Comparison of ENCODE assay signal across 19 cellular contexts in the genomic region with DNA sequence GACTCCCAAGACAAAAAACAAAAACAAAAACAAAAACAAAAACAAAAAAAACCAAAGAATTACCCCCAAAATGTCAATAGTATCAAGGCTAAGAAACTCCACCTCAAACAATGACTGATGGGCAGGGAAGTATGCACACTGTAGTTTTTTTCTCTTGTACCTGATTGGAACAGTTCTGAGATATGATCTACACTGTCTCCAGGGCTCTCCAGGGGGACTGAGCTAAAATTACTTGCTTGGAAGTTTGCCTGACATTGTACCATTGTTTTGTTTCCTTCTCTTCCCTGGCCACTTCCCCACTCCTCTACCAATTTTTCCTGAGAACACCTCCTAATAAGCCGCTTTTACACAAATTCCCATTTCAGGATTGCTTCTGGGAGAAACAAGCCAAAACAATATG. TPM values are rescaled to one million over a fixed set of nuclear protein-coding genes. Genes with fewer than 3 reads are reported as not detected.
"Had no signal": no experiment of that assay in that cellular context is flagged by ENCODE, and none has a peak within 500 bp of the region (broad histone marks: within the 10 kb centered on the region; RNA-seq: fewer than 3 reads in every experiment).

No MANE protein-coding gene starts in this region.

- H3K9me3 Mint-ChIP-seq: activated naive CD4-positive, alpha-beta T cell treated with anti-CD3 and anti-CD28 coated beads, Interleukin-2, amount 10 ng/mL, durations not matched to agents 7 days and 5 days; effector memory CD8-positive, alpha-beta T cell; memory B cell; stimulated activated memory B cell treated with anti-CD40 and anti-IgM and Interleukin-4, amounts not matched to agents 10 μg/mL and 1 μg/mL and 100 μg/mL, for 72 hours had no signal

- H3K36me3 ChIP-seq: thyroid gland had no signal

- H3K27ac Mint-ChIP-seq: activated naive CD4-positive, alpha-beta T cell treated with anti-CD3 and anti-CD28 coated beads, Interleukin-2, amount 10 ng/mL, durations not matched to agents 7 days and 5 days; activated naive CD8-positive, alpha-beta T cell treated with anti-CD3 and anti-CD28 coated beads, Interleukin-2, amount 50 U/mL, for 24 hours; effector memory CD8-positive, alpha-beta T cell; memory B cell; stimulated activated memory B cell treated with anti-CD40 and anti-IgM and Interleukin-4, amounts not matched to agents 10 μg/mL and 1 μg/mL and 100 μg/mL, for 72 hours; T-cell had no signal

- H3K27me3 ChIP-seq: spleen, thyroid gland had no signal

- H3K4me1 ChIP-seq: spleen had no signal

- H3K4me1 Mint-ChIP-seq: activated CD4-positive, alpha-beta T cell treated with anti-CD3 and anti-CD28 coated beads, Interleukin-2, amount 10 ng/mL, durations not matched to agents 7 days and 5 days; activated naive CD4-positive, alpha-beta T cell treated with anti-CD3 and anti-CD28 coated beads, Interleukin-2, amount 10 ng/mL, durations not matched to agents 7 days and 5 days; activated naive CD8-positive, alpha-beta T cell treated with anti-CD3 and anti-CD28 coated beads, Interleukin-2, amount 50 U/mL, for 24 hours; memory B cell; stimulated activated memory B cell treated with anti-CD40 and anti-IgM and Interleukin-4, amounts not matched to agents 10 μg/mL and 1 μg/mL and 100 μg/mL, for 72 hours; T-cell had no signal

- H3K9me3 ChIP-seq: thyroid gland had no signal

- H3K4me3 ChIP-seq: spleen, thyroid gland had no signal

- H3K27me3 Mint-ChIP-seq: activated CD4-positive, alpha-beta T cell treated with anti-CD3 and anti-CD28 coated beads, Interleukin-2, amount 10 ng/mL, durations not matched to agents 7 days and 5 days; activated naive CD8-positive, alpha-beta T cell treated with anti-CD3 and anti-CD28 coated beads, Interleukin-2, amount 50 U/mL, for 24 hours; effector memory CD8-positive, alpha-beta T cell; naive thymus-derived CD8-positive, alpha-beta T cell; T-cell had no signal

- H3K27ac ChIP-seq: spleen had no signal

- H3K4me3 Mint-ChIP-seq: activated CD4-positive, alpha-beta T cell treated with anti-CD3 and anti-CD28 coated beads, Interleukin-2, amount 10 ng/mL, durations not matched to agents 7 days and 5 days; activated naive CD4-positive, alpha-beta T cell treated with anti-CD3 and anti-CD28 coated beads, Interleukin-2, amount 10 ng/mL, durations not matched to agents 7 days and 5 days; activated naive CD8-positive, alpha-beta T cell treated with anti-CD3 and anti-CD28 coated beads, Interleukin-2, amount 50 U/mL, for 24 hours; activated T-cell treated with anti-CD3 and anti-CD28 coated beads, Interleukin-2, amount 50 U/mL, for 4 hours; effector memory CD8-positive, alpha-beta T cell; memory B cell; naive thymus-derived CD8-positive, alpha-beta T cell; stimulated activated memory B cell treated with anti-CD40 and anti-IgM and Interleukin-4, amounts not matched to agents 10 μg/mL and 1 μg/mL and 100 μg/mL, for 72 hours; T-cell had no signal

- FAIRE-seq: kidney had no signal

- ATAC-seq: activated T-cell treated with anti-CD3 and anti-CD28 coated beads, Interleukin-2, amount 50 U/mL, for 4 hours; effector memory CD8-positive, alpha-beta T cell; naive thymus-derived CD8-positive, alpha-beta T cell; sciatic nerve; stimulated activated memory B cell treated with anti-CD40 and anti-IgM and Interleukin-4, amounts not matched to agents 10 μg/mL and 1 μg/mL and 100 μg/mL, for 72 hours; T-cell had no signal

- DNase-seq: activated CD4-positive, alpha-beta T cell treated with anti-CD3 and anti-CD28 coated beads, Interleukin-2, amount 10 ng/mL, durations not matched to agents 7 days and 5 days; activated CD8-positive, alpha-beta memory T cell treated with anti-CD3 and anti-CD28 coated beads, Interleukin-2, amount 50 U/mL, for 4 hours; activated naive CD4-positive, alpha-beta T cell treated with anti-CD3 and anti-CD28 coated beads, Interleukin-2, amount 10 ng/mL, durations not matched to agents 7 days and 5 days; activated naive CD8-positive, alpha-beta T cell treated with anti-CD3 and anti-CD28 coated beads, Interleukin-2, amount 50 U/mL, for 24 hours; activated T-cell treated with anti-CD3 and anti-CD28 coated beads, Interleukin-2, amount 50 U/mL, for 4 hours; anterior cingulate cortex; effector memory CD8-positive, alpha-beta T cell; kidney; naive thymus-derived CD8-positive, alpha-beta T cell; spleen; stimulated activated CD4-positive, alpha-beta T cell treated with anti-CD3 and anti-CD28 coated beads, Interleukin-4, amount 100 ng/mL, for 4 hours; T-cell; T-helper 9 cell; thyroid gland had no signal

- H3K36me3 Mint-ChIP-seq: memory B cell; stimulated activated memory B cell treated with anti-CD40 and anti-IgM and Interleukin-4, amounts not matched to agents 10 μg/mL and 1 μg/mL and 100 μg/mL, for 72 hours had no signal

RNA-seq across cellular contexts. Expression of a gene that starts 22.3 kb away (rescaled TPM):
- total RNA-seq: osteocyte, pulmonary artery endothelial cell had no signal
